11 cellular contexts compared by ENCODE assay signal in the genomic region with DNA sequence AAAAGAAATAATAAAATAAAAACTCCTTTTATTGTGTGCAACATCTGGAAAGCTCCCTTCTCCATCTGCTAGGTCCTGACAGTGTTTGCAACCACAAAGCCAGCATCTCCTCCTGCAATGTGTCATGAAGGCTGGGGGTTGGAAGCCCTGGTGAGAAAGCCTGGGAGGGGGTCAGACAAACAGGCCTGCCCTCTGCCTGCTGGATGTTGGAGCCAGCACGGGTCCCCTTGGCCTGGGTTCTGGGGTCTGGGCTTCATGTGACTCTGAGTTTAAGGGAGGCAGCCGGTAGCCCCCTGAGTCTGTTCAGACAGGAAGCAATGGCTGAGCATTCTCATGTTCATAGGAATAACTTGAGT. TPM values are rescaled to one million over a fixed set of nuclear protein-coding genes. Genes with fewer than 3 reads are reported as not detected.
A peak's percentile ranks its signal among the peaks of the same experiment; 100 is the strongest.
DNase-seq lines count a peak whose midpoint lies in the region; FAIRE-seq and TF ChIP-seq lines count a peak whose summit lies in the region.
"Had no signal": no experiment of that assay in that cellular context is flagged by ENCODE, and none has a peak within 500 bp of the region (broad histone marks: within the 10 kb centered on the region; RNA-seq: fewer than 3 reads in every experiment).

No MANE protein-coding gene starts in this region.

- WGBS in endodermal cell (ENCODE audit: insufficient coverage in 1 of 2, insufficient read length in 1 of 2), 2 experiments: 31 to 60% methylated on average over 1 to 2 of the region's 2 CpGs

- no peaks in the 10 kb centered on the region for H3K36me3 Mint-ChIP-seq in endodermal cell (ENCODE audit: low read depth)

- peak overlapping the region; percentile 52 for H3K4me3 Mint-ChIP-seq in endodermal cell

- no peaks in the 10 kb centered on the region for H3K9me3 ChIP-seq in NT2/D1 (ENCODE audit: insufficient read depth, low read length)
- no peaks in the 10 kb centered on the region for H3K9me3 ChIP-seq in endodermal cell (ENCODE audit: control insufficient read depth, low read length)

- intact Hi-C loops in posterior vena cava (cut with DNase I): no loop called here

- peak overlapping the region; percentile 47 for H3K27ac ChIP-seq in endodermal cell (ENCODE audit: low read depth, low read length)

- peaks cover 36% of the 10 kb centered on the region for H3K4me1 Mint-ChIP-seq in endodermal cell

- no peak for FAIRE-seq in H54 (lab: Jason Lieb, UNC)

- H3K4me3 ChIP-seq in NT2/D1 (ENCODE audit: insufficient read length, low read depth): no peak overlapping the region
- H3K4me3 ChIP-seq in endodermal cell (ENCODE audit: low read length): no peak overlapping the region
- peak overlapping the region; percentile 37 for H3K4me3 ChIP-seq in retinal pigment epithelial cell (ENCODE audit: low read length)
- H3K4me3 ChIP-seq: lung had no signal

- H3K36me3 ChIP-seq in NT2/D1 (ENCODE audit: insufficient read depth, insufficient read length, low read length): no peaks in the 10 kb centered on the region
- no peaks in the 10 kb centered on the region for H3K36me3 ChIP-seq in endodermal cell (ENCODE audit: control insufficient read depth, insufficient read depth, low read length)

- H3K27ac Mint-ChIP-seq in endodermal cell: no peak overlapping the region

- H3K9ac ChIP-seq in NT2/D1 (ENCODE audit: insufficient read length, low read depth) (peak overlapping the region; percentile 12), endodermal cell (ENCODE audit: extremely low read depth, low read length, poor library complexity, severe bottlenecking) (no peak overlapping the region)

- no peaks in the 10 kb centered on the region for H3K27me3 Mint-ChIP-seq in endodermal cell (ENCODE audit: insufficient read depth)

- no peaks in the 10 kb centered on the region for H3K9me3 Mint-ChIP-seq in endodermal cell

- H3K4me1 ChIP-seq in NT2/D1 (ENCODE audit: insufficient read depth, insufficient read length): peaks cover 6% of the 10 kb centered on the region
- peaks cover 18% of the 10 kb centered on the region for H3K4me1 ChIP-seq in endodermal cell (ENCODE audit: control insufficient read depth, insufficient read depth, low read length)

- H3K27me3 ChIP-seq in NT2/D1 (ENCODE audit: insufficient read depth, insufficient read length): no peaks in the 10 kb centered on the region
- H3K27me3 ChIP-seq in endodermal cell (ENCODE audit: control insufficient read depth, insufficient read depth, low read length, poor library complexity, severe bottlenecking): no peaks in the 10 kb centered on the region

- TF ChIP-seq POLR2A in H54 (IDR thresholded peaks at IDR 0.05; ENCODE audit: low read depth, low read length): no peak

- DNase-seq in EH (ENCODE audit: low read depth) (peak; percentile 53), NT2/D1 (ENCODE audit: low read depth, low spot score) (no peak), endodermal cell (peak; percentile 77), retinal pigment epithelial cell (ENCODE audit: low read depth) (no peak), posterior vena cava (ENCODE audit: low spot score) (no peak), NCI-H2029 (lab: John Stamatoyannopoulos, UW) (no peak), OCI-M2 (lab: John Stamatoyannopoulos, UW; ENCODE audit: unreplicated experiment) (no peak), H54 (ENCODE audit: insufficient read length, low spot score) (no peak)
- DNase-seq: NCI-H2081, RPMI8226 had no signal

- no peak for TF ChIP-seq CTCF in endodermal cell (conservative IDR thresholded peaks at IDR 0.05)
- no peak for TF ChIP-seq CTCF in retinal pigment epithelial cell (conservative IDR thresholded peaks at IDR 0.05; ENCODE audit: low read depth, low read length)

RNA-seq across cellular contexts. Expression of gene AXIN2, which starts 33.1 kb away (rescaled TPM):
- total RNA-seq in endodermal cell: 10 to 100 TPM; 40.1 to 53.2 TPM
- 74.8 TPM for polyA plus RNA-seq in endodermal cell (2013, experiment 1 of 2)
- 73.2 TPM for polyA plus RNA-seq in endodermal cell (2013, experiment 2 of 2)
- total RNA-seq in posterior vena cava: 10 to 100 TPM; 21.2 to 23.5 TPM

Comparison
In these comparisons a context has a peak if more than half of its experiments do, and no peak if none do; other contexts are left out.
1. DNase-seq: peak in EH (single experiment) and endodermal cell (single experiment); none in NT2/D1 (single experiment), retinal pigment epithelial cell (single experiment), posterior vena cava (single experiment), NCI-H2029 (single experiment), OCI-M2 (single experiment) and H54 (single experiment).